Comparison of ENCODE assay signal across 30 cellular contexts in genomic region chr1:10615336-10615735, GRCh38.
DNase-seq lines count a peak whose midpoint lies in the region; ATAC-seq, FAIRE-seq and TF ChIP-seq lines count a peak whose summit lies in the region.
"Had no signal": no experiment of that assay in that cellular context is flagged by ENCODE, and none has a peak within 500 bp of the region (broad histone marks: within the 10 kb centered on the region; RNA-seq: fewer than 3 reads in every experiment).

No MANE protein-coding gene starts in this region.

- no peak overlapping the region for H3K4me2 ChIP-seq in H1 (ENCODE audit: insufficient read depth in 1 of 2, low read depth in 2 of 2, low read length in 2 of 2)

- no peak overlapping the region; the same call in 1 of the 2 replicates for H4K8ac ChIP-seq in H1 (ENCODE audit: extremely low read depth, insufficient read depth, low read length)

- TF ChIP-seq POLR2A in H1 (IDR thresholded peaks at IDR 0.05; ENCODE audit: control extremely low read depth in 1 of 2, low read depth in 2 of 2, low read length in 2 of 2) = no peak

- no peak for ATAC-seq in GM21447 (IDR thresholded peaks at IDR 0.05; ENCODE audit: unreplicated experiment)
- ATAC-seq in HG03095 (IDR thresholded peaks at IDR 0.05; ENCODE audit: unreplicated experiment) = no peak
- no peak for ATAC-seq in HG03045 (IDR thresholded peaks at IDR 0.05; ENCODE audit: unreplicated experiment)
- ATAC-seq: esophagus mucosa; heart left ventricle; mucosa of descending colon; natural killer cell treated with Interleukin-12 subunit alpha and Interleukin-12 subunit beta and Interleukin-15 and Interleukin-18, amount 100 ng/mL, for 72 hours; stimulated activated naive B cell treated with anti-CD40 and anti-IgM and Interleukin-4, amounts not matched to agents 10 μg/mL and 1 μg/mL and 100 μg/mL, for 72 hours had no signal

- no peak overlapping the region for H4K5ac ChIP-seq in H1 (ENCODE audit: insufficient read length, low read depth, low read length)

- no peak for FAIRE-seq in H1 (lab: Jason Lieb, UNC)
- FAIRE-seq: G401.6 had no signal

- CTCF ChIA-PET in H1 (lab: Charles Lee; ENCODE audit: partially characterized antibody) = interaction anchor here (0.6 to 2.5 kb wide), 4 partner anchors 11 to 294 kb away, joined by 3 to 8 read pairs (median 3); no protein-coding TSS in a partner anchor

- peak; percentile 12 for DNase-seq in activated CD8-positive, alpha-beta memory T cell treated with anti-CD3 and anti-CD28 coated beads, Interleukin-2, amount 50 U/mL, for 48 hours
- DNase-seq in activated CD8-positive, alpha-beta memory T cell treated with anti-CD3 and anti-CD28 coated beads for 24 hours = no peak
- no peak for DNase-seq in H1 (ENCODE audit: low read depth in 1 of 2, low spot score in 2 of 2)
- DNase-seq in neural crest cell (ENCODE audit: low read depth, low spot score) = no peak
- no peak for DNase-seq in NCI-H146 (lab: John Stamatoyannopoulos, UW)
- DNase-seq: activated CD4-positive, alpha-beta T cell treated with anti-CD3 and anti-CD28 coated beads for 48 hours; activated effector memory CD4-positive, alpha-beta T cell treated with anti-CD3 and anti-CD28 coated beads, Interleukin-2, amount 50 U/mL, for 16 hours; activated naive CD8-positive, alpha-beta T cell treated with anti-CD3 and anti-CD28 coated beads, Interleukin-2, amount 10 ng/mL, durations not matched to agents 7 days and 5 days; activated T-cell treated with anti-CD3 and anti-CD28 coated beads, Interleukin-2, amount 50 U/mL, for 24 hours; aorta; Calu3; cortex of kidney; DMS79; kidney glomerular epithelial cell; mucosa of descending colon; NCI-H1436 treated with DMSO at 0.1 percent for 48 hours; NCI-H446 treated with DMSO at 0.1 percent for 48 hours; NCI-H82; stimulated activated naive B cell treated with anti-CD40 and anti-IgM and Interleukin-4, amounts not matched to agents 10 μg/mL and 1 μg/mL and 100 μg/mL, for 72 hours; T1000; WERI-Rb-1 had no signal

- H2BK20ac ChIP-seq in H1 (ENCODE audit: low read length) = no peak overlapping the region

- peaks cover 2% of the 10 kb centered on the region for H3K36me3 Mint-ChIP-seq in neural crest cell (ENCODE audit: low read depth)
- H3K36me3 Mint-ChIP-seq: activated naive CD8-positive, alpha-beta T cell treated with anti-CD3 and anti-CD28 coated beads, Interleukin-2, amount 10 ng/mL, durations not matched to agents 7 days and 5 days; natural killer cell treated with Interleukin-12 subunit alpha and Interleukin-12 subunit beta and Interleukin-15 and Interleukin-18, amount 100 ng/mL, for 72 hours had no signal

- H2BK15ac ChIP-seq in H1 (ENCODE audit: low read length) = no peak overlapping the region

- H2BK12ac ChIP-seq in H1 (ENCODE audit: low read depth, low read length) = no peak overlapping the region

- TF ChIP-seq RAD21 in H1 (IDR thresholded peaks at IDR 0.05 in 1 of 2, conservative IDR thresholded peaks at IDR 0.05 in 1 of 2; ENCODE audit: low read depth in 2 of 2, low read length in 2 of 2) = no peak

- no peak overlapping the region for H3K4me3 ChIP-seq in H1 (ENCODE audit: extremely low read depth in 1 of 4, insufficient read depth in 2 of 4, low read depth in 3 of 4, low read length in 4 of 4)
- H3K4me3 ChIP-seq: heart left ventricle, mucosa of descending colon had no signal

- H3K9me3 ChIP-seq in H1 (ENCODE audit: insufficient read depth in 2 of 2, low read depth in 1 of 2, low read length in 1 of 2) = no peaks in the 10 kb centered on the region
- H3K9me3 ChIP-seq: heart left ventricle, mucosa of descending colon had no signal

- no peaks in the 10 kb centered on the region for H3K36me3 ChIP-seq in H1 (ENCODE audit: control insufficient read depth in 2 of 4, insufficient read depth in 4 of 4, low read length in 3 of 4)
- H3K36me3 ChIP-seq: WERI-Rb-1 had no signal

- peaks cover 9% of the 10 kb centered on the region for H3K79me1 ChIP-seq in H1 (ENCODE audit: low read depth, low read length)

- TF ChIP-seq CTCF in H1 (IDR thresholded peaks at IDR 0.05; ENCODE audit: control extremely low read depth in 1 of 3, insufficient read depth in 1 of 3, low read depth in 1 of 3, low read length in 3 of 3) (no peak), neural crest cell (conservative IDR thresholded peaks at IDR 0.05) (no peak)

- no peak overlapping the region for H3K18ac ChIP-seq in H1 (ENCODE audit: extremely low read depth, low read length)

- no peaks in the 10 kb centered on the region for H3K79me2 ChIP-seq in H1 (ENCODE audit: control insufficient read depth in 1 of 2, insufficient read depth in 2 of 2, low read length in 2 of 2)

- no peak for TF ChIP-seq EP300 in H1 (IDR thresholded peaks at IDR 0.05; ENCODE audit: borderline replicate concordance in 1 of 2, low read depth in 2 of 2, low read length in 2 of 2)

- no peak overlapping the region for H3K56ac ChIP-seq in H1 (replicated peaks; ENCODE audit: insufficient read length, low read depth, low read length)

- no peak overlapping the region for H3K4me3 Mint-ChIP-seq in neural crest cell
- H3K4me3 Mint-ChIP-seq: activated naive CD8-positive, alpha-beta T cell treated with anti-CD3 and anti-CD28 coated beads, Interleukin-2, amount 10 ng/mL, durations not matched to agents 7 days and 5 days; activated T-cell treated with anti-CD3 and anti-CD28 coated beads, Interleukin-2, amount 50 U/mL, for 24 hours; natural killer cell treated with Interleukin-12 subunit alpha and Interleukin-12 subunit beta and Interleukin-15 and Interleukin-18, amount 100 ng/mL, for 72 hours; stimulated activated naive B cell treated with anti-CD40 and anti-IgM and Interleukin-4, amounts not matched to agents 10 μg/mL and 1 μg/mL and 100 μg/mL, for 72 hours had no signal

- H3K27ac ChIP-seq in H1 (ENCODE audit: low read depth, low read length) = no peak overlapping the region
- H3K27ac ChIP-seq: 22Rv1, C4-2B, heart left ventricle, WERI-Rb-1 had no signal

- WGBS in H1 (ENCODE audit: extremely low coverage in 1 of 2, insufficient coverage in 1 of 2, insufficient read length in 1 of 2, insufficient replicate concordance in 2 of 2, low coverage in 1 of 2, low lambda C conversion rate in 2 of 2, missing lambda C conversion rate in 1 of 2), 2 experiments = 91% methylated on average over 11 of the region's 13 CpGs; no CpG with 5 or more reads in 1 of the 2 experiments

- no peaks in the 10 kb centered on the region for H3K9me3 Mint-ChIP-seq in neural crest cell
- H3K9me3 Mint-ChIP-seq: activated naive CD8-positive, alpha-beta T cell treated with anti-CD3 and anti-CD28 coated beads, Interleukin-2, amount 10 ng/mL, durations not matched to agents 7 days and 5 days; activated T-cell treated with anti-CD3 and anti-CD28 coated beads, Interleukin-2, amount 50 U/mL, for 24 hours; natural killer cell treated with Interleukin-12 subunit alpha and Interleukin-12 subunit beta and Interleukin-15 and Interleukin-18, amount 100 ng/mL, for 72 hours; stimulated activated naive B cell treated with anti-CD40 and anti-IgM and Interleukin-4, amounts not matched to agents 10 μg/mL and 1 μg/mL and 100 μg/mL, for 72 hours had no signal

- H3K23me2 ChIP-seq in H1 (ENCODE audit: low read depth, low read length) = no peaks in the 10 kb centered on the region

- H3K27me3 Mint-ChIP-seq in neural crest cell (ENCODE audit: low read depth) = no peaks in the 10 kb centered on the region
- H3K27me3 Mint-ChIP-seq: activated naive CD8-positive, alpha-beta T cell treated with anti-CD3 and anti-CD28 coated beads, Interleukin-2, amount 10 ng/mL, durations not matched to agents 7 days and 5 days; activated T-cell treated with anti-CD3 and anti-CD28 coated beads, Interleukin-2, amount 50 U/mL, for 24 hours; natural killer cell treated with Interleukin-12 subunit alpha and Interleukin-12 subunit beta and Interleukin-15 and Interleukin-18, amount 100 ng/mL, for 72 hours; stimulated activated naive B cell treated with anti-CD40 and anti-IgM and Interleukin-4, amounts not matched to agents 10 μg/mL and 1 μg/mL and 100 μg/mL, for 72 hours had no signal

- no peaks in the 10 kb centered on the region for H4K20me1 ChIP-seq in H1 (replicated peaks in 1 of 2; ENCODE audit: control insufficient read depth in 1 of 2, insufficient read depth in 2 of 2, low read length in 2 of 2)

- no peak overlapping the region for H4K91ac ChIP-seq in H1 (replicated peaks; ENCODE audit: insufficient read length, low read length)

- POLR2A ChIA-PET in H1 (lab: Charles Lee; ENCODE audit: partially characterized antibody) = no interaction called here

- no peak overlapping the region for H2BK5ac ChIP-seq in H1 (ENCODE audit: low read depth, low read length)

- H3K23ac ChIP-seq in H1 (ENCODE audit: insufficient read length) = no peak overlapping the region

- H3K27me3 ChIP-seq in H1 (replicated peaks in 1 of 4; ENCODE audit: control insufficient read depth in 3 of 4, extremely low read depth in 1 of 4, insufficient read depth in 3 of 4, low read length in 3 of 4) = no peaks in the 10 kb centered on the region
- H3K27me3 ChIP-seq: heart left ventricle had no signal

- peaks cover 0 to 11% (median 3%) of the 10 kb centered on the region in 4 experiments; a peak in 3 of 7 replicates for H3K4me1 ChIP-seq in H1 (replicated peaks in 1 of 4; ENCODE audit: control insufficient read depth in 3 of 4, insufficient read depth in 4 of 4, low read length in 3 of 4)

- H3K9ac ChIP-seq in H1 (replicated peaks in 1 of 4; ENCODE audit: extremely low read depth in 1 of 4, low read depth in 3 of 4, low read length in 3 of 4) = no peak overlapping the region

- no peak overlapping the region for H2BK120ac ChIP-seq in H1 (replicated peaks; ENCODE audit: low read depth, low read length)

- peak overlapping the region; percentile 63 for H3K27ac Mint-ChIP-seq in neural crest cell (ENCODE audit: unreplicated experiment)
- H3K27ac Mint-ChIP-seq: activated naive CD8-positive, alpha-beta T cell treated with anti-CD3 and anti-CD28 coated beads, Interleukin-2, amount 10 ng/mL, durations not matched to agents 7 days and 5 days; activated T-cell treated with anti-CD3 and anti-CD28 coated beads, Interleukin-2, amount 50 U/mL, for 24 hours; natural killer cell treated with Interleukin-12 subunit alpha and Interleukin-12 subunit beta and Interleukin-15 and Interleukin-18, amount 100 ng/mL, for 72 hours; stimulated activated naive B cell treated with anti-CD40 and anti-IgM and Interleukin-4, amounts not matched to agents 10 μg/mL and 1 μg/mL and 100 μg/mL, for 72 hours had no signal

- peak overlapping the region; percentile 66 for H3K4ac ChIP-seq in H1 (replicated peaks; ENCODE audit: insufficient read length, low read depth, low read length)

- no peak overlapping the region for H2AFZ ChIP-seq in H1 (ENCODE audit: low read length)

- no peak overlapping the region for H2AK5ac ChIP-seq in H1 (ENCODE audit: low read depth, low read length)

- H3K4me1 Mint-ChIP-seq in neural crest cell = peaks cover 9% of the 10 kb centered on the region
- H3K4me1 Mint-ChIP-seq: activated naive CD8-positive, alpha-beta T cell treated with anti-CD3 and anti-CD28 coated beads, Interleukin-2, amount 10 ng/mL, durations not matched to agents 7 days and 5 days had no signal

- no peak overlapping the region for H3K14ac ChIP-seq in H1 (ENCODE audit: insufficient read length)

TF ChIP-seq in H1, 55 proteins besides CTCF, POLR2A, EP300 and RAD21:
- TF ChIP-seq FOSL1 (IDR thresholded peaks at IDR 0.05; ENCODE audit: insufficient read depth, low read depth, low read length) = no peak
- no peak for TF ChIP-seq SIRT6 (IDR thresholded peaks at IDR 0.05; ENCODE audit: low read length)
